ENCODE assay signal across 1 cellular context in genomic region chr3:141311170-141311495, GRCh38.
TF ChIP-seq lines count a peak whose summit lies in the region.

No MANE protein-coding gene starts in this region.

TF ChIP-seq in HCT116, 20 proteins besides CTCF, POLR2A, EP300 and RAD21 (continued from another document):
- no peak for TF ChIP-seq SIN3A (IDR thresholded peaks at IDR 0.05; ENCODE audit: low read depth)
- no peak for TF ChIP-seq REST (IDR thresholded peaks at IDR 0.05; ENCODE audit: low read depth)
- no peak for TF ChIP-seq MAX (IDR thresholded peaks at IDR 0.05)
- no peak for TF ChIP-seq TCF7L2 (IDR thresholded peaks at IDR 0.05; ENCODE audit: borderline replicate concordance, extremely low read depth, insufficient read depth, insufficient read length)
- TF ChIP-seq EZH2phosphoT487 (IDR thresholded peaks at IDR 0.05; ENCODE audit: borderline replicate concordance) = no peak
